Comparison of ENCODE assay signal across 12 cellular contexts in the genomic region with DNA sequence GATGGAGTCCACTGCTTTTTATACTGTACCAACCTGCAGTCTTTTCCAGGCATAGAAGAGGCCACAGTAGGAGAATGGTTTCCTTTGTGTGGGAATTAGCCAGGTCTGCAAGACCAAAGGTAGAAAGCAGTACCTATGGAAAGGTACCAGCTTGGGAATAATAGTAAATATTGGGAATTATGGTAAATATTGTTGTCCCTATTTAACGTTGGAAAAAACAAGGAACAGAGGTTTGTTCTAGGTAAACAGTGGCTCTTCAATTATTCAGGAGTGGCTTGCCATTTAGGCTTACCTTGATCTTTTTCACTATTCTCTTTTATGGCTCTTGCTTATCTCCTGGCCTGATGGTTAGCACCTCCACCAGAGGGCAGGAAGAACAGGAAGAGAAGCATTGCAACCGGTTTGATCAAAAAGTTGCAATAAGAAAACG. TPM values are rescaled to one million over a fixed set of nuclear protein-coding genes. Genes with fewer than 3 reads are reported as not detected.
DNase-seq lines count a peak whose midpoint lies in the region; ATAC-seq, FAIRE-seq and TF ChIP-seq lines count a peak whose summit lies in the region.
"Had no signal": no experiment of that assay in that cellular context is flagged by ENCODE, and none has a peak within 500 bp of the region (broad histone marks: within the 10 kb centered on the region; RNA-seq: fewer than 3 reads in every experiment).

No MANE protein-coding gene starts in this region.

- H3K79me2 ChIP-seq in Karpas-422 (ENCODE audit: low read length) (no peaks in the 10 kb centered on the region), keratinocyte (ENCODE audit: control insufficient read depth, insufficient read depth, low read length) (no peaks in the 10 kb centered on the region)

- H3K9me3 ChIP-seq in BE2C (no peaks in the 10 kb centered on the region), Karpas-422 (ENCODE audit: low read length) (no peaks in the 10 kb centered on the region), keratinocyte (ENCODE audit: control insufficient read depth, low read depth, low read length) (no peaks in the 10 kb centered on the region), gastrocnemius medialis (no peaks in the 10 kb centered on the region)
- H3K9me3 ChIP-seq: pancreas had no signal

- no peak for FAIRE-seq in keratinocyte (lab: Jason Lieb, UNC)
- FAIRE-seq: pancreas had no signal

- H3K27me3 ChIP-seq in BE2C (peaks cover 3% of the 10 kb centered on the region; the same call in 1 of the 2 replicates), Karpas-422 (ENCODE audit: low read length) (no peaks in the 10 kb centered on the region), keratinocyte (ENCODE audit: control insufficient read depth, extremely low read depth, insufficient read depth, low read length) (no peaks in the 10 kb centered on the region), gastrocnemius medialis (peaks cover 0 to 3% (median 0%) of the 10 kb centered on the region in 3 donors)
- H3K27me3 ChIP-seq: pancreas had no signal

- H3K4me3 ChIP-seq in BE2C (ENCODE audit: low read depth, low read length) (no peak overlapping the region), Karpas-422 (ENCODE audit: low read length) (no peak overlapping the region), keratinocyte (ENCODE audit: control insufficient read depth in 2 of 3, extremely low read depth in 1 of 3, insufficient read depth in 2 of 3, low read depth in 1 of 3, low read length in 3 of 3) (no peak overlapping the region), gastrocnemius medialis (no peak overlapping the region)
- H3K4me3 ChIP-seq: pancreas had no signal

- DNase-seq in BE2C, result no peak
- DNase-seq in Karpas-422, result peak; percentile 51
- peak; percentile 42 for DNase-seq in SK-MEL-5 (ENCODE audit: low read depth, low spot score)
- no peak for DNase-seq in keratinocyte (ENCODE audit: low read depth, low spot score)
- DNase-seq in gastrocnemius medialis, result no peak
- DNase-seq in islet precursor cell, result no peak
- no peak for DNase-seq in NCI-H510A (lab: John Stamatoyannopoulos, UW)
- no peak for DNase-seq in cerebellum (ENCODE audit: low spot score)
- DNase-seq: activated CD4-positive, alpha-beta T cell treated with anti-CD3 and anti-CD28 coated beads for 1 hour; activated T-cell treated with anti-CD3 and anti-CD28 coated beads, Interleukin-2, amount 50 U/mL, for 4 hours; NCI-H1092 treated with DMSO at 0.1 percent for 48 hours; pancreas had no signal

- H4K20me1 ChIP-seq in Karpas-422 (ENCODE audit: insufficient read depth, low read depth, low read length) (no peaks in the 10 kb centered on the region), keratinocyte (ENCODE audit: control insufficient read depth, extremely low read depth, insufficient read depth, low read length) (no peaks in the 10 kb centered on the region)

- no peak overlapping the region for H3K9ac ChIP-seq in Karpas-422 (ENCODE audit: low read length)
- no peak overlapping the region for H3K9ac ChIP-seq in keratinocyte (ENCODE audit: control insufficient read depth, extremely low read depth, insufficient read depth, low read length)

- no peak for ATAC-seq in gastrocnemius medialis
- ATAC-seq: activated T-cell treated with anti-CD3 and anti-CD28 coated beads, Interleukin-2, amount 50 U/mL, for 4 hours; pancreas had no signal

- no peaks in the 10 kb centered on the region for H3K9me1 ChIP-seq in keratinocyte (ENCODE audit: control insufficient read depth, extremely low read depth, insufficient read depth, low read length)

- H3K4me1 ChIP-seq in BE2C (no peaks in the 10 kb centered on the region), Karpas-422 (ENCODE audit: low read length) (no peaks in the 10 kb centered on the region), keratinocyte (ENCODE audit: control insufficient read depth, extremely low read depth, insufficient read depth, low read length) (peaks cover 3% of the 10 kb centered on the region), gastrocnemius medialis (no peaks in the 10 kb centered on the region)
- H3K4me1 ChIP-seq: pancreas had no signal

- TF ChIP-seq POLR2A in gastrocnemius medialis (IDR thresholded peaks at IDR 0.05), result no peak

- dilution Hi-C loops in keratinocyte (cut with MboI; ENCODE audit: extremely low pct_ligation_motif_present, low sequenced_read_pairs), result no loop called here

- intact Hi-C loops in gastrocnemius medialis (cut with DNase I; ENCODE audit: low total_unique reads), result no loop called here

- H3K27ac ChIP-seq in Karpas-422 (ENCODE audit: low read length), result no peak overlapping the region
- H3K27ac ChIP-seq in keratinocyte (ENCODE audit: control insufficient read depth, insufficient read depth, low read length), result no peak overlapping the region
- no peak overlapping the region for H3K27ac ChIP-seq in gastrocnemius medialis
- H3K27ac ChIP-seq: pancreas had no signal

- in situ Hi-C loops in SK-MEL-5 (cut with HindIII; ENCODE audit: low pct_unique_long_range_greater_than_20kb, low sequenced_read_pairs) (no loop called here), gastrocnemius medialis (cut with MboI; ENCODE audit: low sequenced_read_pairs in 4 of 4) (no loop called here)

- H3K4me2 ChIP-seq in Karpas-422 (ENCODE audit: low read depth, low read length, poor library complexity, severe bottlenecking), result no peak overlapping the region
- H3K4me2 ChIP-seq in keratinocyte (ENCODE audit: control insufficient read depth, extremely low read depth, insufficient read depth, low read depth, low read length), result no peak overlapping the region

- TF ChIP-seq CTCF in BE2C (IDR thresholded peaks at IDR 0.05; ENCODE audit: low read depth, low read length) (peak; percentile 11; the same call in 1 of the 2 replicates), keratinocyte (optimal IDR thresholded peaks at IDR 0.05 in 1 of 3, IDR thresholded peaks at IDR 0.05 in 1 of 3, conservative IDR thresholded peaks at IDR 0.05 in 1 of 3; ENCODE audit: extremely low read depth in 1 of 3, insufficient read depth in 2 of 3, low read length in 3 of 3) (peak; percentile 31 to 35 (median 31)), gastrocnemius medialis (IDR thresholded peaks at IDR 0.05 in 4 of 5, conservative IDR thresholded peaks at IDR 0.05 in 1 of 5) (peak in 1 of 5 experiments; percentile 7)

- H3K36me3 ChIP-seq in BE2C (no peaks in the 10 kb centered on the region), Karpas-422 (ENCODE audit: insufficient read depth, low read length) (no peaks in the 10 kb centered on the region), keratinocyte (ENCODE audit: control insufficient read depth in 2 of 2, extremely low read depth in 1 of 2, insufficient read depth in 2 of 2, low read length in 2 of 2) (no peaks in the 10 kb centered on the region), gastrocnemius medialis (no peaks in the 10 kb centered on the region)
- H3K36me3 ChIP-seq: pancreas had no signal

- no peak overlapping the region for H2AFZ ChIP-seq in Karpas-422 (ENCODE audit: low read length)
- H2AFZ ChIP-seq in keratinocyte (ENCODE audit: control insufficient read depth, low read length), result no peak overlapping the region

- H3K9me2 ChIP-seq in Karpas-422 (replicated peaks; ENCODE audit: insufficient read depth, low read length), result no peaks in the 10 kb centered on the region

RNA-seq across cellular contexts. Expression of a gene that starts 43.9 kb away (rescaled TPM):
- not detected for polyA plus RNA-seq in BE2C (2012; ENCODE audit: insufficient read depth, insufficient read length, low read depth)
- 1.3 and 7.1 TPM in 2 replicates for total RNA-seq in Karpas-422 (2014; rRNA removed; shearing (Covaris generic); ENCODE audit: low replicate concordance)
- 10.6 and 11.1 TPM in 2 replicates for total RNA-seq in SK-MEL-5 (2014; rRNA removed; shearing (Covaris generic))
- 4.1 and 6.7 TPM in 2 replicates for polyA plus RNA-seq in SK-MEL-5 (2015; cell fraction: cytosol; rRNA removed)
- 25.4 and 39.5 TPM in 2 replicates for polyA plus RNA-seq in SK-MEL-5 (2015; cell fraction: nucleus; rRNA removed)
- polyA plus RNA-seq in keratinocyte, result 2.8 to 5.4 TPM (median 5.0 TPM) in 3 replicates
- polyA plus RNA-seq in keratinocyte (2011; ENCODE audit: low read depth), result 5.3 TPM
- polyA plus RNA-seq in keratinocyte (2011; cell fraction: cytosol; rRNA removed), result 2.1 and 4.5 TPM in 2 replicates
- 14.3 and 15.2 TPM in 2 replicates for polyA plus RNA-seq in keratinocyte (2011; cell fraction: nucleus; rRNA removed)
- polyA plus RNA-seq in keratinocyte (2012; ENCODE audit: low replicate concordance), result 1.8 and 7.3 TPM in 2 replicates
- polyA minus RNA-seq in keratinocyte, result 4.6 to 11.1 TPM (median 6.0 TPM) in 3 replicates
- 4.0 TPM for polyA minus RNA-seq in keratinocyte (2011; cell fraction: cytosol; rRNA and poly(A)+ RNA removed)
- polyA minus RNA-seq in keratinocyte (2011; cell fraction: nucleus; rRNA and poly(A)+ RNA removed), result 5.2 and 16.1 TPM in 2 replicates
- total RNA-seq in gastrocnemius medialis, result 1 to 10 TPM; 1.2 to 8.3 (median 2.5) TPM
- total RNA-seq in cerebellum, result 14.2 TPM

Comparison
In these comparisons a context has a peak if more than half of its experiments do, and no peak if none do; other contexts are left out.
1. DNase-seq: peak in Karpas-422 (single experiment) and SK-MEL-5 (single experiment); none in BE2C (single experiment), keratinocyte (single experiment), gastrocnemius medialis (0 of 2), islet precursor cell (single experiment), NCI-H510A (single experiment) and cerebellum (single experiment).